In genomic region chr9:110256392-110257096, GRCh38 we compare ENCODE assay signal across 8 cellular contexts. TPM values are rescaled to one million over a fixed set of nuclear protein-coding genes. Genes with fewer than 3 reads are reported as not detected.
A peak's percentile ranks its signal among the peaks of the same experiment; 100 is the strongest.
DNase-seq lines count a peak whose midpoint lies in the region; ATAC-seq lines count a peak whose summit lies in the region.

TSS of gene TXN (minus strand) at chr9:110256507. CDS start at chr9:110256435, 72 bp downstream.

- DNase-seq in AG20443 (ENCODE audit: low spot score) (peak; percentile 96), NCI-H446 treated with DMSO at 0.1 percent for 48 hours (lab: John Stamatoyannopoulos, UW) (peak; percentile 43), cerebellum (ENCODE audit: low spot score) (peak; percentile 94), kidney glomerular epithelial cell (lab: John Stamatoyannopoulos, UW) (peak; percentile 82)
- peak; percentile 65 for DNase-seq in activated CD4-positive, alpha-beta T cell treated with anti-CD3 and anti-CD28 coated beads for 1 hour
- peak; percentile 81 to 87 for DNase-seq in stimulated activated CD4-positive, alpha-beta T cell treated with anti-CD3 and anti-CD28 coated beads, Interleukin-15, amount 100 ng/mL, for 48 hours (ENCODE audit: low read depth in 2 of 2)

- ATAC-seq in GM19035 (IDR thresholded peaks at IDR 0.05; ENCODE audit: unreplicated experiment): peak; percentile 68
- ATAC-seq in HG03342 (IDR thresholded peaks at IDR 0.05; ENCODE audit: unreplicated experiment): peak; percentile 68

RNA-seq across cellular contexts. Expression of gene TXN, which starts in this region (rescaled TPM):
- 77.3 TPM for total RNA-seq in cerebellum

Comparison
In these comparisons a context has a peak if more than half of its experiments do, and no peak if none do; other contexts are left out.
1. Peak in every context shown above with its lines: DNase-seq and ATAC-seq.
2. DNase-seq: peak in every context shown above with its lines; median percentile 96 in AG20443; 94 in cerebellum; 84 in stimulated activated CD4-positive, alpha-beta T cell treated with anti-CD3 and anti-CD28 coated beads, Interleukin-15, amount 100 ng/mL, for 48 hours; 82 in kidney glomerular epithelial cell; 65 in activated CD4-positive, alpha-beta T cell treated with anti-CD3 and anti-CD28 coated beads for 1 hour; 43 in NCI-H446 treated with DMSO at 0.1 percent for 48 hours.